Comparison of ENCODE assay signal across 1 cellular context in the genomic region with DNA sequence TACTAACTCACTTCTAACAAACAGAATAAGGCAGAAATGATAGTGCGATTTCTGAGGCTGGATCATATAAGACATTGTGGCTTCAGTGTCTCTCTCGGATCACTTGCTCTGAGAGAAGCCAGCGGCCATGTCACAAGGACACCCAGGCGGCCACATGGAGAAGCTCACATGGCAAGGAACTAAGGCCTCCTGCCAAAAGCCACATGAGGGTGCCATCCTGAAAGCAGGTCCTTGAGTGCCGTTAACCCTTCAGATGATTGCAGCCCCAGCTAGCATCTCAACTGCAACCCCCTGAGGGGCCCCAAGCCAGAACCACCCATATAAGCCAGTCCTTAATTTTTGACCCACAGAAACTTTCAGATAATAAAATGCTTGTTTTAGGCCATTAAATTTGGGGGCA.
TF ChIP-seq lines count a peak whose summit lies in the region.

No MANE protein-coding gene starts in this region.

TF ChIP-seq in K562, 482 proteins besides CTCF, POLR2A, EP300 and RAD21:
- TF ChIP-seq YY1 (IDR thresholded peaks at IDR 0.05; ENCODE audit: borderline replicate concordance in 1 of 3, control insufficient read depth in 1 of 3, extremely low read depth in 1 of 3, insufficient read depth in 3 of 3, insufficient read length in 1 of 3, insufficient replicate concordance in 2 of 3, low read depth in 1 of 3, low read length in 2 of 3) (peak in 1 of 3 experiments; percentile 33), GATAD2A (IDR thresholded peaks at IDR 0.05) (no peak)
